Comparison of ENCODE assay signal across 8 cellular contexts in the genomic region with DNA sequence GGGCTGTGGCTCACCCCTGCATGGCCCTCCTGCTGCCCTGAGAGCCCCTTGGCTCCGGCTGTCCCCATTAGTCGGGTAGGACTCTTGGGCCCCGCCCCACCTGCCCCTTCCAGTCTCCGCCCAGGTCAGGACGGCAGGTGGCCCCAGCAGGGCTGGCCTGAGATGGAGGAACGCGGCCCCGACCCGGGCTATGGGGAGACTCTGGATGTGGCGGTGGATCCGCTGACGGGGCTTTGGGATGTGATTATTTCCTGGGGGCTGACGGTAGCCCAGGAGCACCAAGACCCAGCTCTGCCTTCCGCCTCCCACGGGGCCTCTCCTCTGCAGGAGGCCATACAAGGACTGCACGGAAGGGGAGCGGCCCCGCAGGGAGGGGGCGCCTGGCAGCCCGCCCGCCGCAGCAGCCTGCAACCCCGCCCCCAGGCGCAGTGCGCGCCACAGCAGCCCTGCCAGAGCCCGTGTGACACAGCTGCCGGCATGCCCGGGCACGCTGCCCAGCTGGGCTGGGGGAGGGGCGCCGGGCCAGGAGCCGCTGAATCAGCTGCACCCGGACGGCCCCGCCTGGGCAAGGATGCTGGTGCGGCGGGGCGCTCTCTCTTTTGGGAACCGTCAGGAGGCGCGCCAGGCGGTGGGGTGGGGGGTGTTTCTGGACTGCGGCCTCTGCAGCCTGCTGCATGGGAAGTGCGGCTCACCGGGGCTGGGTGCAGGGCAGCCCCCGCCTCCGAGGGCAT. TPM values are rescaled to one million over a fixed set of nuclear protein-coding genes. Genes with fewer than 3 reads are reported as not detected.
DNase-seq lines count a peak whose midpoint lies in the region; ATAC-seq and TF ChIP-seq lines count a peak whose summit lies in the region.

No MANE protein-coding gene starts in this region.

- peaks cover 5% of the 10 kb centered on the region for H3K4me1 ChIP-seq in right cardiac atrium (ENCODE audit: control insufficient read depth, insufficient read depth, low read length)

- peak; percentile 78 for DNase-seq in NCI-H146 treated with DMSO at 0.1 percent for 48 hours (lab: John Stamatoyannopoulos, UW; ENCODE audit: unreplicated experiment)
- DNase-seq in T-helper 17 cell: peak; percentile 87 to 92 (median 89)
- peak; percentile 94 to 98 (median 97) for DNase-seq in right cardiac atrium
- peak; percentile 85 for DNase-seq in retina
- no peak for DNase-seq in DMS114 treated with DMSO at 0.1 percent for 48 hours (lab: John Stamatoyannopoulos, UW; ENCODE audit: unreplicated experiment)

- no peaks in the 10 kb centered on the region for H3K27me3 ChIP-seq in right cardiac atrium (ENCODE audit: control insufficient read depth, insufficient read depth)

- ATAC-seq in HG02884 (IDR thresholded peaks at IDR 0.05; ENCODE audit: unreplicated experiment) (peak; percentile 81), T-helper 17 cell (peak; percentile 98), right cardiac atrium (peak; percentile 91 to 93)

- no peaks in the 10 kb centered on the region for H3K36me3 Mint-ChIP-seq in T-helper 17 cell (ENCODE audit: low read depth)

- peak overlapping the region; percentile 66 for H3K27ac Mint-ChIP-seq in T-helper 17 cell

- peaks cover 45% of the 10 kb centered on the region for H3K4me1 Mint-ChIP-seq in T-helper 17 cell

- no peaks in the 10 kb centered on the region for H3K9me3 ChIP-seq in T-helper 17 cell (ENCODE audit: control insufficient read depth, low read length, poor library complexity, severe bottlenecking)
- H3K9me3 ChIP-seq in right cardiac atrium (ENCODE audit: control insufficient read depth, low read length): no peaks in the 10 kb centered on the region

- no peaks in the 10 kb centered on the region for H3K27me3 Mint-ChIP-seq in T-helper 17 cell

- H3K27ac ChIP-seq in angular gyrus (ENCODE audit: low read depth, low read length) (peak overlapping the region; percentile 32), right cardiac atrium (ENCODE audit: low read length) (peak overlapping the region; percentile 48)

- WGBS in right cardiac atrium: 1% methylated on average over 48 of the region's 48 CpGs

- no peak overlapping the region for H3K4me3 ChIP-seq in right cardiac atrium (ENCODE audit: low read length)

- TF ChIP-seq POLR2A in GM15510 (IDR thresholded peaks at IDR 0.05; ENCODE audit: borderline replicate concordance, extremely low read depth, insufficient read length): peak; percentile 52

- peak overlapping the region; percentile 83 for H3K4me3 Mint-ChIP-seq in T-helper 17 cell

- intact Hi-C loops in right cardiac atrium (cut with DNase I): no loop called here

RNA-seq across cellular contexts. Expression of a gene that starts 9.2 kb away (rescaled TPM):
- total RNA-seq in T-helper 17 cell (10 to 100 TPM; 17.9 to 21.8 TPM), right cardiac atrium (10 to 100 TPM; 18.5 to 25.5 (median 20.9) TPM)
- 16.5 TPM for polyA plus RNA-seq in right cardiac atrium

RNA-seq across cellular contexts. Expression of a gene that starts 14.4 kb away (rescaled TPM):
- 1 to 10 TPM; 5.8 to 5.9 TPM for total RNA-seq in T-helper 17 cell
- total RNA-seq in right cardiac atrium: 10 to 100 TPM; 31.4 to 45.3 (median 37.8) TPM
- polyA plus RNA-seq in right cardiac atrium: 19.4 TPM

Comparison
In these comparisons a context has a peak if more than half of its experiments do, and no peak if none do; other contexts are left out.
1. RNA of a gene that starts 14.4 kb away (total RNA-seq): 31.4 to 45.3 TPM in right cardiac atrium; 5.8 to 5.9 TPM in T-helper 17 cell; every median in the first group is over 4 times any median in the second.
2. Peak in every context shown above with its lines, with median percentiles within 50 percentile points of each other: ATAC-seq.